ENCODE assay signal across 31 cellular contexts in genomic region chr18:45198526-45198925, GRCh38.
"Had no signal": no experiment of that assay in that cellular context is flagged by ENCODE, and none has a peak within 500 bp of the region (broad histone marks: within the 10 kb centered on the region; RNA-seq: fewer than 3 reads in every experiment).

No MANE protein-coding gene starts in this region.

- H3K27ac Mint-ChIP-seq: activated B cell treated with CpG ODN at 0.5 μM for 24 hours; activated CD4-positive, alpha-beta memory T cell treated with anti-CD3 and anti-CD28 coated beads for 36 hours; activated CD4-positive, alpha-beta T cell treated with anti-CD3 and anti-CD28 coated beads, Interleukin-2, amount 10 ng/mL, durations not matched to agents 7 days and 5 days; activated naive CD4-positive, alpha-beta T cell treated with anti-CD3 and anti-CD28 coated beads, Interleukin-2, amount 10 ng/mL, durations not matched to agents 7 days and 5 days; activated naive CD8-positive, alpha-beta T cell treated with anti-CD3 and anti-CD28 coated beads for 36 hours; activated T-helper 2 cell treated with anti-CD3 and anti-CD28 coated beads, Interferon-gamma antibody, Interleukin-2, Interleukin-4, amounts not matched to agents 10 μg/mL and 5 μg/mL and 100 μg/mL, durations not matched to agents 14 hours and 24 hours and 36 hours; T-cell had no signal

- H3K4me1 ChIP-seq: adrenal gland, body of pancreas had no signal

- FAIRE-seq: bronchial epithelial cell, RCC 7860, TTC549 had no signal

- H3K4me3 Mint-ChIP-seq: activated B cell treated with CpG ODN at 0.5 μM for 24 hours; activated CD4-positive, alpha-beta memory T cell treated with anti-CD3 and anti-CD28 coated beads for 36 hours; activated CD4-positive, alpha-beta T cell treated with anti-CD3 and anti-CD28 coated beads, Interleukin-2, amount 10 ng/mL, durations not matched to agents 7 days and 5 days; activated naive CD4-positive, alpha-beta T cell treated with anti-CD3 and anti-CD28 coated beads, Interleukin-2, amount 10 ng/mL, durations not matched to agents 7 days and 5 days; activated naive CD8-positive, alpha-beta T cell treated with anti-CD3 and anti-CD28 coated beads for 36 hours; T-cell had no signal

- H3K4me1 Mint-ChIP-seq: activated CD4-positive, alpha-beta T cell treated with anti-CD3 and anti-CD28 coated beads, Interleukin-2, amount 10 ng/mL, durations not matched to agents 7 days and 5 days; activated naive CD4-positive, alpha-beta T cell treated with anti-CD3 and anti-CD28 coated beads, Interleukin-2, amount 10 ng/mL, durations not matched to agents 7 days and 5 days; T-cell had no signal

- H3K27me3 Mint-ChIP-seq: activated B cell treated with CpG ODN at 0.5 μM for 24 hours; activated naive CD4-positive, alpha-beta T cell treated with anti-CD3 and anti-CD28 coated beads, Interleukin-2, amount 10 ng/mL, durations not matched to agents 7 days and 5 days had no signal

- H3K9me3 ChIP-seq: body of pancreas had no signal

- H3K36me3 ChIP-seq: adrenal gland had no signal

- DNase-seq: activated B cell treated with CpG ODN at 0.5 μM for 24 hours; activated CD4-positive, alpha-beta memory T cell treated with anti-CD3 and anti-CD28 coated beads for 36 hours; activated CD4-positive, alpha-beta T cell treated with anti-CD3 and anti-CD28 coated beads for 1 hour; activated CD4-positive, alpha-beta T cell treated with anti-CD3 and anti-CD28 coated beads, Interleukin-2, amount 10 ng/mL, durations not matched to agents 7 days and 5 days; activated CD8-positive, alpha-beta memory T cell treated with anti-CD3 and anti-CD28 coated beads for 24 hours; activated gamma-delta T cell treated with Interleukin-2 at 50 U/mL for 16 hours; activated naive CD4-positive, alpha-beta T cell treated with anti-CD3 and anti-CD28 coated beads, Interleukin-2, amount 10 ng/mL, durations not matched to agents 7 days and 5 days; activated naive CD8-positive, alpha-beta T cell treated with anti-CD3 and anti-CD28 coated beads for 36 hours; activated T-cell treated with anti-CD3 and anti-CD28 coated beads, Interleukin-2, amount 50 U/mL, for 48 hours; adrenal gland; anterior cingulate cortex; body of pancreas; central memory CD4-positive, alpha-beta T cell; Kasumi-1; KBM-7; NCI-H1092; NCI-H1417; NCI-H1930; NCI-H345; NCI-H510A; NCI-H526 treated with DMSO at 0.1 percent for 48 hours; NCI-H82; OCI-M1; SHP77 treated with DMSO at 0.1 percent for 48 hours; T-cell; T-helper 2 cell; T1000 had no signal

- H3K27ac ChIP-seq: adrenal gland, body of pancreas had no signal

- H3K36me3 Mint-ChIP-seq: activated CD4-positive, alpha-beta memory T cell treated with anti-CD3 and anti-CD28 coated beads for 36 hours; activated naive CD4-positive, alpha-beta T cell treated with anti-CD3 and anti-CD28 coated beads, Interleukin-2, amount 10 ng/mL, durations not matched to agents 7 days and 5 days; activated naive CD8-positive, alpha-beta T cell treated with anti-CD3 and anti-CD28 coated beads for 36 hours; T-cell had no signal

- H3K27me3 ChIP-seq: adrenal gland, body of pancreas had no signal

- ATAC-seq: body of pancreas, T-cell had no signal

- H3K9me3 Mint-ChIP-seq: activated B cell treated with CpG ODN at 0.5 μM for 24 hours; activated CD4-positive, alpha-beta memory T cell treated with anti-CD3 and anti-CD28 coated beads for 36 hours; activated CD4-positive, alpha-beta T cell treated with anti-CD3 and anti-CD28 coated beads, Interleukin-2, amount 10 ng/mL, durations not matched to agents 7 days and 5 days; activated naive CD4-positive, alpha-beta T cell treated with anti-CD3 and anti-CD28 coated beads, Interleukin-2, amount 10 ng/mL, durations not matched to agents 7 days and 5 days; activated naive CD8-positive, alpha-beta T cell treated with anti-CD3 and anti-CD28 coated beads for 36 hours; T-cell had no signal

- H3K4me3 ChIP-seq: adrenal gland, body of pancreas had no signal
